8 cellular contexts compared by ENCODE assay signal in the genomic region with DNA sequence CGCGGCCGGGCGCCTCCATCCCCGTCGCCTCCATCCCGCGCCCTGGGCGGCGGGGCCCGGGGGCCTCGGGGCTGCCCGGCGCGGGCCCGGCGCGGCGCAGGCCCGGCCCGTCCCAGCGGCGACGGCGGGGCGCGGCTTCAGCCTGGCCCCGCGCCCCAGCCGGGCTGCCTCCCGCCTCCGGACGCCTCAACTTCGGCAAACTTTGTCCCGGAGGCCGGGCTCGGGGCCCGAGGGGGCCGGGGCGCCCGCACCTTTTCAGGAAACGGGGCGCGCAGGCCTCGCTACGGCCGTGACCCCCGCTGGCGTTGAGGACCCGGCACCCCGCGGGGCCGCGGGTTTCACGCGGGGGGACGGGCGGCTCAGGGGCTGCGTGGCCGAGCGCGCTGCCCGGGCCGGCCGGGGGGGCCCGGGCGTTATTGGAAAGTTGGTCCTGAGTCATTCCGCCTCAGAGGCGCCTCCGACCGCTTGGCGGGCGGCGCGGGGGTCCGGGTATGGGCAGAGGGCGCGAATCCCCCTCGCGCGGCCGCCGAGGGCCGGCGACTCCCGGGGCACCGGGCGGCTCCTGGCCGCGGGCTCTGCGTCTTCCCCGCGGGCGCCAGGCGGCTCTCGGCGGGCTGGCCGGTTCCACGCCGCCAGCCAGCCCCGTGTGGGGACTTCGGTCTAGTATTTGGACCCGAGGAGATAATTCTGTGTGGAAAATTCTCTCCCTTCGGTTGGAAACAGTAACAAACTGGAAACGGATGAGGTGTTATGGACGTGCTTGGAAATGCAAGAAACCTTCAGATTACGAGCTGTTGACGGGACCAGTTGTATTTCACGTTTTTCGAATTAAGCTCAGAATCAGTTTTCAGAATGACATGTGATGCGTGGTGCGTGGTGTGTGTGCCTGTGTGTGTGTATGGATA. TPM values are rescaled to one million over a fixed set of nuclear protein-coding genes. Genes with fewer than 3 reads are reported as not detected.
DNase-seq lines count a peak whose midpoint lies in the region; ATAC-seq, FAIRE-seq and TF ChIP-seq lines count a peak whose summit lies in the region.

No MANE protein-coding gene starts in this region.

- H3K79me2 ChIP-seq in GM12878 (ENCODE audit: control insufficient read depth, insufficient read depth, low read length), result peaks cover 64% of the 10 kb centered on the region

- FAIRE-seq in GM12878 (lab: Jason Lieb, UNC), result no peak

- H3K4me1 ChIP-seq in HEK293 (ENCODE audit: control insufficient read depth, insufficient read depth, low read length) (peaks cover 8% of the 10 kb centered on the region), GM12878 (ENCODE audit: control insufficient read depth, insufficient read depth, low read length) (peaks cover 41% of the 10 kb centered on the region), iPS-15b (ENCODE audit: control insufficient read depth, insufficient read depth, low read length) (peaks cover 15% of the 10 kb centered on the region), skeletal muscle satellite cell (ENCODE audit: control insufficient read depth, insufficient read depth, low read length) (peaks cover 29% of the 10 kb centered on the region)

- peak overlapping the region; percentile 93 for H3K9ac ChIP-seq in GM12878 (ENCODE audit: control insufficient read depth, insufficient read depth, low read length)
- peak overlapping the region; percentile 32 for H3K9ac ChIP-seq in iPS-15b (ENCODE audit: low read depth, low read length)
- H3K9ac ChIP-seq in skeletal muscle satellite cell (ENCODE audit: low read depth, low read length), result peak overlapping the region; percentile 90

- H3K4me3 ChIP-seq in GM12865 (ENCODE audit: low read depth, low read length) (peak overlapping the region; percentile 66), HEK293 (ENCODE audit: low read depth, low read length) (peak overlapping the region; percentile 69), GM12878 (peak overlapping the region; percentile 90), iPS-15b (ENCODE audit: low read depth, low read length) (peak overlapping the region; percentile 72), skeletal muscle satellite cell (ENCODE audit: low read length) (peak overlapping the region; percentile 74)

- no TSS peak for BruUV-seq in GM12878 (replicated peaks; lab: Mats Ljungman, UMichigan)

- RAD21 ChIA-PET in GM12878 (lab: Charles Lee; ENCODE audit: unreplicated experiment), result interaction anchor here (3.8 kb wide), 1 partner anchor 21 kb away, joined by 20 read pairs; no protein-coding TSS in a partner anchor

- TF ChIP-seq EP300 in GM12878 (IDR thresholded peaks at IDR 0.05; ENCODE audit: borderline replicate concordance in 1 of 2, control insufficient read depth in 1 of 2, low read depth in 2 of 2, low read length in 2 of 2), result no peak

- H3K27me3 ChIP-seq in GM12878 (replicated peaks in 1 of 2; ENCODE audit: control insufficient read depth in 2 of 2, insufficient read depth in 2 of 2, low read length in 1 of 2) (no peaks in the 10 kb centered on the region), iPS-15b (ENCODE audit: control insufficient read depth, insufficient read depth, low read length) (peaks cover 8% of the 10 kb centered on the region), skeletal muscle satellite cell (ENCODE audit: control insufficient read depth, insufficient read depth, low read length) (no peaks in the 10 kb centered on the region)

- no peaks in the 10 kb centered on the region; a peak in 1 of 3 replicates for H3K36me3 ChIP-seq in HEK293 (ENCODE audit: control insufficient read depth in 2 of 2, insufficient read depth in 1 of 2, low read length in 2 of 2)
- peaks cover 0 to 10% of the 10 kb centered on the region in 2 experiments; a peak in 1 of 4 replicates for H3K36me3 ChIP-seq in GM12878 (ENCODE audit: control insufficient read depth in 2 of 2, insufficient read depth in 2 of 2, low read length in 1 of 2)
- no peaks in the 10 kb centered on the region for H3K36me3 ChIP-seq in iPS-15b (ENCODE audit: control insufficient read depth, insufficient read depth, low read length)
- H3K36me3 ChIP-seq in skeletal muscle satellite cell (ENCODE audit: insufficient read depth, low read length), result no peaks in the 10 kb centered on the region

- peak; percentile 61 for DNase-seq in GM12865 (ENCODE audit: low read depth)
- DNase-seq in NOMO-1 treated with DMSO at 0.1 percent for 48 hours (lab: John Stamatoyannopoulos, UW; ENCODE audit: unreplicated experiment), result peak; percentile 9
- no peak for DNase-seq in GM12878 (ENCODE audit: low read depth, low spot score)
- no peak for DNase-seq in HPDE6-E6E7 (ENCODE audit: extremely low spot score)
- no peak for DNase-seq in SK-N-DZ (ENCODE audit: low spot score)

- TF ChIP-seq POLR2A in GM12878 (IDR thresholded peaks at IDR 0.05; ENCODE audit: low read depth, low read length), result peak; percentile 47

- POLR2A ChIA-PET in HEK293 (lab: Yijun Ruan, JAX), result no interaction called here
- POLR2A ChIA-PET in GM12878 (lab: Charles Lee), result interaction anchor here (0.5 to 1.8 kb wide), 2 partner anchors 29 to 123 kb away, joined by 3 to 7 read pairs; no protein-coding TSS in a partner anchor

- intact Hi-C loops in GM12878 (cut with micrococcal nuclease; ENCODE audit: unreplicated experiment), result loop anchor here (5.0 to 10.0 kb wide), 3 partner anchors 124 to 253 kb away; no protein-coding TSS in a partner anchor

- H3K9me3 ChIP-seq in HEK293 (ENCODE audit: control insufficient read depth, insufficient read depth, low read depth, low read length) (no peaks in the 10 kb centered on the region), GM12878 (replicated peaks; ENCODE audit: control insufficient read depth, insufficient read depth, low read length) (no peaks in the 10 kb centered on the region; the same call in 2 of the 3 replicates), iPS-15b (ENCODE audit: control insufficient read depth, insufficient read depth, low read length) (no peaks in the 10 kb centered on the region), skeletal muscle satellite cell (replicated peaks; ENCODE audit: low read length) (no peaks in the 10 kb centered on the region)

- H3K27ac ChIP-seq in HEK293 (ENCODE audit: extremely low read depth, low read depth, low read length) (peak overlapping the region; percentile 87), GM12878 (ENCODE audit: control insufficient read depth, insufficient read depth) (peak overlapping the region; percentile 98)

- H4K20me1 ChIP-seq in GM12878 (ENCODE audit: control insufficient read depth, insufficient read depth), result no peaks in the 10 kb centered on the region; the same call in 1 of the 2 replicates

- H2AFZ ChIP-seq in GM12878 (ENCODE audit: control insufficient read depth, low read depth, low read length), result no peak overlapping the region

- no peak for TF ChIP-seq RAD21 in GM12878 (IDR thresholded peaks at IDR 0.05; ENCODE audit: insufficient read depth, low read depth, low read length)

- no peak for ATAC-seq in GM12878

- SMC1A ChIA-PET in GM12878 (lab: Charles Lee; ENCODE audit: uncharacterized antibody, unreplicated experiment), result interaction anchor here (1.5 to 2.7 kb wide), 3 partner anchors 20 to 123 kb away, joined by 5 to 12 read pairs (median 10); no protein-coding TSS in a partner anchor

- H3K4me2 ChIP-seq in GM12878 (ENCODE audit: control insufficient read depth, insufficient read depth) (peak overlapping the region; percentile 92; the same call in 1 of the 2 replicates), skeletal muscle satellite cell (ENCODE audit: low read length) (peak overlapping the region; percentile 93)

- 1% methylated on average over 54 of the region's 112 CpGs for WGBS in GM12878 (ENCODE audit: insufficient coverage, insufficient replicate concordance, low lambda C conversion rate, missing lambda C conversion rate)

- CTCF ChIA-PET in HEK293 (lab: Yijun Ruan, JAX), result no interaction called here
- CTCF ChIA-PET in GM12878 (lab: Yijun Ruan, JAX), result interaction anchor here (9.0 kb wide), 1 partner anchor 41 kb away, joined by 83 read pairs; no protein-coding TSS in a partner anchor

- in situ Hi-C loops in GM12878 (cut with MboI), result no loop called here

- TF ChIP-seq CTCF in GM12865 (IDR thresholded peaks at IDR 0.05; ENCODE audit: insufficient read depth, low read depth, low read length, missing control alignments) (no peak), HEK293 (tag by site-specific recombination; IDR thresholded peaks at IDR 0.05) (no peak), GM12878 (IDR thresholded peaks at IDR 0.05 in 2 of 3, conservative IDR thresholded peaks at IDR 0.05 in 1 of 3; ENCODE audit: control insufficient read depth in 2 of 3, extremely low read depth in 1 of 3, insufficient read depth in 1 of 3, low read depth in 3 of 3, low read length in 3 of 3) (no peak)

TF ChIP-seq in HEK293, 187 proteins besides CTCF, POLR2A, EP300 and RAD21 (continues in another document):
- TF ChIP-seq MEIS1 (CRISPR knock-in tag; IDR thresholded peaks at IDR 0.05; ENCODE audit: borderline replicate concordance) (no peak), ZNF629 (tag by site-specific recombination; IDR thresholded peaks at IDR 0.05) (peak; percentile 36; the same call in 1 of the 2 replicates)

TF ChIP-seq in GM12878, 131 proteins besides CTCF, POLR2A, EP300 and RAD21 (continues in another document):
- peak; percentile 27 for TF ChIP-seq SMAD1 (IDR thresholded peaks at IDR 0.05; ENCODE audit: low read depth, partially characterized antibody)
- no peak for TF ChIP-seq NRF1 (conservative IDR thresholded peaks at IDR 0.05; ENCODE audit: low read depth, low read length)
- TF ChIP-seq GATAD2B (conservative IDR thresholded peaks at IDR 0.05; ENCODE audit: low read depth), result peak; percentile 64

RNA-seq across cellular contexts. Expression of gene TRAF3, which starts 0.7 kb away (rescaled TPM):
- 156 and 174 TPM in 2 replicates for total RNA-seq in GM12878 (2013; cell fraction: nucleolus; rRNA removed)
- total RNA-seq in GM12878 (2014; rRNA removed) (33.3 and 40.3 TPM in 2 replicates), GM12878 (2014; rRNA removed; fragmentation: Illumina TruSeq; extraction: Trizol) (34.3 and 36.5 TPM in 2 replicates), GM12878 (2021) (55.2 and 60.1 TPM in 2 replicates)
- polyA plus RNA-seq in GM12878 (2011; ENCODE audit: low read depth), result 27.5 TPM
- polyA plus RNA-seq in GM12878 (2011; rRNA removed) (66.3 and 70.1 TPM in 2 replicates), GM12878 (2014; fragmentation: Illumina TruSeq; extraction: Trizol) (18.1 and 33.6 TPM in 2 replicates), GM12878 (2014; fragmentation: Nextera tagmentation; extraction: Ambion mirVana) (1 to 10 TPM; 3.0 to 4.0 TPM), GM12878 (2014; rRNA removed) (46.1 and 46.3 TPM in 2 replicates), GM12878 (2016; fragmentation: Nextera tagmentation; extraction: Ambion mirVana) (10 to 100 TPM; 36.4 to 40.9 TPM)
- 68.7 and 74.7 TPM in 2 replicates for polyA plus RNA-seq in GM12878 (2011; cell fraction: cytosol; rRNA removed)
- 140 and 141 TPM in 2 replicates for polyA plus RNA-seq in GM12878 (2011; cell fraction: nucleus; rRNA removed)
- polyA plus RNA-seq in GM12878 (2012), result 47.2 and 61.2 TPM in 2 replicates
- polyA minus RNA-seq in GM12878 (2011; rRNA and poly(A)+ RNA removed), result 147 and 149 TPM in 2 replicates
- 32.7 and 34.7 TPM in 2 replicates for polyA minus RNA-seq in GM12878 (2011; cell fraction: cytosol; rRNA and poly(A)+ RNA removed)
- polyA minus RNA-seq in GM12878 (2011; cell fraction: nucleus; rRNA and poly(A)+ RNA removed), result 56.5 and 77.2 TPM in 2 replicates
- 12.2 and 25.6 TPM in 2 replicates for total RNA-seq in skeletal muscle satellite cell (2012; rRNA removed)
- polyA plus RNA-seq in SK-N-DZ (2014; cell fraction: cytosol; rRNA removed), result 5.3 and 5.4 TPM in 2 replicates
- polyA plus RNA-seq in SK-N-DZ (2014; cell fraction: nucleus; rRNA removed), result 4.7 and 5.9 TPM in 2 replicates

Comparison
In these comparisons a context has a peak if more than half of its experiments do, and no peak if none do; other contexts are left out.
1. DNase-seq: peak in GM12865 (single experiment) and NOMO-1 treated with DMSO at 0.1 percent for 48 hours (single experiment); none in GM12878 (single experiment), HPDE6-E6E7 (single experiment) and SK-N-DZ (single experiment).
2. H3K9ac ChIP-seq: peak in every context shown above with its lines; median percentile 93 in GM12878; 90 in skeletal muscle satellite cell; 32 in iPS-15b.
3. Peak in every context shown above with its lines, with median percentiles within 50 percentile points of each other: H3K4me3 ChIP-seq.